In genomic region chr5:126484248-126484647, GRCh38 we compare ENCODE assay signal across 15 cellular contexts.
"Had no signal": no experiment of that assay in that cellular context is flagged by ENCODE, and none has a peak within 500 bp of the region (broad histone marks: within the 10 kb centered on the region; RNA-seq: fewer than 3 reads in every experiment).

No MANE protein-coding gene starts in this region.

- H3K27me3 ChIP-seq: ovary, stomach, thyroid gland had no signal

- H3K4me3 ChIP-seq: coronary artery, mucosa of descending colon, ovary, stomach, thyroid gland had no signal

- H3K4me1 Mint-ChIP-seq: naive thymus-derived CD8-positive, alpha-beta T cell had no signal

- ATAC-seq: mucosa of descending colon; naive thymus-derived CD8-positive, alpha-beta T cell; right cardiac atrium had no signal

- H3K9me3 ChIP-seq: mucosa of descending colon, ovary, stomach, thyroid gland had no signal

- H3K36me3 ChIP-seq: ovary had no signal

- H3K27me3 Mint-ChIP-seq: naive thymus-derived CD8-positive, alpha-beta T cell; progenitor cell of endocrine pancreas had no signal

- H3K4me3 Mint-ChIP-seq: naive thymus-derived CD8-positive, alpha-beta T cell; neural crest cell had no signal

- H3K27ac ChIP-seq: coronary artery, ovary had no signal

- H3K9me3 Mint-ChIP-seq: naive thymus-derived CD8-positive, alpha-beta T cell; neural crest cell had no signal

- H3K27ac Mint-ChIP-seq: progenitor cell of endocrine pancreas had no signal

- DNase-seq: effector CD8-positive, alpha-beta T cell; foreskin melanocyte; hippocampal formation; mucosa of descending colon; naive thymus-derived CD8-positive, alpha-beta T cell; ovary; right cardiac atrium; small intestine; stimulated activated CD4-positive, alpha-beta T cell treated with anti-CD3 and anti-CD28 coated beads, Interleukin-12 subunit alpha, Interleukin-12 subunit beta, amount 100 ng/mL, for 4 hours; stimulated activated naive CD4-positive, alpha-beta T cell; stomach; thyroid gland had no signal
